In genomic region chr16:66606000-66606751, GRCh38 we compare ENCODE assay signal across 8 cellular contexts. TPM values are rescaled to one million over a fixed set of nuclear protein-coding genes. Genes with fewer than 3 reads are reported as not detected.
DNase-seq lines count a peak whose midpoint lies in the region; ATAC-seq and TF ChIP-seq lines count a peak whose summit lies in the region.

No MANE protein-coding gene starts in this region.

- CTCF ChIA-PET in A673 (lab: Charles Lee): interaction anchor here (0.6 kb wide), 1 partner anchor 233 kb away, joined by 9 read pairs; no protein-coding TSS in a partner anchor

- BruUV-seq in A673 (replicated peaks; lab: Mats Ljungman, UMichigan): TSS peak; percentile 49

- no peaks in the 10 kb centered on the region for H3K9me3 ChIP-seq in A673 (ENCODE audit: low read depth, low read length, poor library complexity, severe bottlenecking)

- peak; percentile 62 for ATAC-seq in GM18858 (IDR thresholded peaks at IDR 0.05; ENCODE audit: unreplicated experiment)
- peak; percentile 53 for ATAC-seq in HG03108 (IDR thresholded peaks at IDR 0.05; ENCODE audit: unreplicated experiment)
- peak in 1 of 2 donors; percentile 24 for ATAC-seq in activated naive CD4-positive, alpha-beta T cell treated with anti-CD3 and anti-CD28 coated beads, Interleukin-2, amount 50 U/mL, for 72 hours

- TF ChIP-seq CTCF in A673 (conservative IDR thresholded peaks at IDR 0.05; ENCODE audit: low read depth, low read length): no peak

- POLR2A ChIA-PET in A673 (lab: Charles Lee; ENCODE audit: low non-redundant PET): no interaction called here

- no peaks in the 10 kb centered on the region for H3K27me3 ChIP-seq in A673 (replicated peaks; ENCODE audit: insufficient read depth, low read depth, low read length, poor library complexity)

- peaks cover 24% of the 10 kb centered on the region for H3K36me3 ChIP-seq in A673 (ENCODE audit: insufficient read depth, low read length, poor library complexity, severe bottlenecking)

- peak overlapping the region; percentile 60 to 84 for H3K27ac Mint-ChIP-seq in activated naive CD4-positive, alpha-beta T cell treated with anti-CD3 and anti-CD28 coated beads, Interleukin-2, amount 50 U/mL, for 72 hours

- H3K9me3 Mint-ChIP-seq in activated naive CD4-positive, alpha-beta T cell treated with anti-CD3 and anti-CD28 coated beads, Interleukin-2, amount 50 U/mL, for 72 hours: peaks cover 0 to under 1% of the 10 kb centered on the region in 2 donors

- peak overlapping the region; percentile 95 for H3K4me3 ChIP-seq in A673 (ENCODE audit: low read depth, low read length, poor library complexity, severe bottlenecking)

- intact Hi-C loops in A673 (cut with micrococcal nuclease; ENCODE audit: unreplicated experiment): loop anchor here (2.0 to 5.0 kb wide), 2 partner anchors 199 to 261 kb away; no protein-coding TSS in a partner anchor

- H3K4me1 ChIP-seq in A673 (ENCODE audit: insufficient read depth, low read length, poor library complexity, severe bottlenecking): peaks cover 19% of the 10 kb centered on the region

- peaks cover 5 to 8% of the 10 kb centered on the region in 2 donors for H3K36me3 Mint-ChIP-seq in activated naive CD4-positive, alpha-beta T cell treated with anti-CD3 and anti-CD28 coated beads, Interleukin-2, amount 50 U/mL, for 72 hours

- DNase-seq in A673 (ENCODE audit: low spot score) (no peak), medulla oblongata (ENCODE audit: extremely low spot score) (peak; percentile 56), SW 1271 (lab: John Stamatoyannopoulos, UW) (no peak), SKM-1 treated with dmso at 0.1 percent for 144 hours (lab: John Stamatoyannopoulos, UW; ENCODE audit: unreplicated experiment) (no peak)
- DNase-seq in activated naive CD4-positive, alpha-beta T cell treated with anti-CD3 and anti-CD28 coated beads, Interleukin-2, amount 50 U/mL, for 72 hours (ENCODE audit: low spot score in 2 of 2): peak in 1 of 2 donors; percentile 65
- DNase-seq in stimulated activated CD8-positive, alpha-beta memory T cell treated with anti-CD3 and anti-CD28 coated beads, Interleukin-4, amount 100 ng/mL, for 48 hours: no peak

- peak overlapping the region; percentile 80 for H3K27ac ChIP-seq in A673 (ENCODE audit: low read depth, low read length, poor library complexity, severe bottlenecking)

RNA-seq across cellular contexts. Expression of gene CMTM3, which starts 1.7 kb away (rescaled TPM):
- 25.5 and 31.1 TPM in 2 replicates for total RNA-seq in A673 (2021)
- 10 to 100 TPM; 40.0 to 74.0 TPM for total RNA-seq in activated naive CD4-positive, alpha-beta T cell treated with anti-CD3 and anti-CD28 coated beads, Interleukin-2, amount 50 U/mL, for 72 hours

RNA-seq across cellular contexts. Expression of gene CMTM2, which starts 26.9 kb away (rescaled TPM):
- total RNA-seq in A673 (2021): not detected in 2 replicates
- total RNA-seq in activated naive CD4-positive, alpha-beta T cell treated with anti-CD3 and anti-CD28 coated beads, Interleukin-2, amount 50 U/mL, for 72 hours: 1 to 10 TPM in 1 of 2 donors, under 1 TPM in 1; 0.87 to 1.1 TPM

RNA-seq across cellular contexts. Expression of gene CMTM1, which starts 39.9 kb away (rescaled TPM):
- total RNA-seq in A673 (2021): 5.5 and 7.1 TPM in 2 replicates
- total RNA-seq in activated naive CD4-positive, alpha-beta T cell treated with anti-CD3 and anti-CD28 coated beads, Interleukin-2, amount 50 U/mL, for 72 hours: 10 to 100 TPM; 13.0 to 13.1 TPM

RNA-seq across cellular contexts. Expression of gene CKLF, which starts 53.8 kb away (rescaled TPM):
- total RNA-seq in A673 (2021): 47.9 and 49.8 TPM in 2 replicates
- total RNA-seq in activated naive CD4-positive, alpha-beta T cell treated with anti-CD3 and anti-CD28 coated beads, Interleukin-2, amount 50 U/mL, for 72 hours: 100 to 1,000 TPM; 117 to 136 TPM

RNA-seq across cellular contexts. Expression of gene TK2, which starts 56.3 kb away (rescaled TPM):
- 8.2 and 9.5 TPM in 2 replicates for total RNA-seq in A673 (2021)
- 1 to 10 TPM; 2.7 to 9.1 TPM for total RNA-seq in activated naive CD4-positive, alpha-beta T cell treated with anti-CD3 and anti-CD28 coated beads, Interleukin-2, amount 50 U/mL, for 72 hours
